18 cellular contexts compared by ENCODE assay signal in the genomic region with DNA sequence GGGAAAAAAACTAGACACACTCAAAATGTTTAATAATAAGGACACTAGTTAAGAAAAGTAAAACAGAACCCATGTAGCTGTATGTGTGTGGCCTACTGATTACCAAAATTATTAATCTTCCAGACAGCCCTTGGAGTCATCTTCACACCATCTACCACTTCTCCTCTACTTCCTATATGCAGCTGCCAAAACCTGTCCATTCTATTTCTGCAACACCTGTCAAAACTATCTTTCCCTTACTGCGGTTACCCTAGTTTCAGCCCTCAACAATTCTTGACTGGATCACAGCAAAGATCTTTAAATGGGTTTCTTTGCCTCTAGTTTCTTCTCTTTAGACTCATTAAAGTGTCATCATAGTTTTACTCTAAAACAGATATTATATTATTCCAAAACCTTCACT.
A peak's percentile ranks its signal among the peaks of the same experiment; 100 is the strongest.
DNase-seq lines count a peak whose midpoint lies in the region; ATAC-seq lines count a peak whose summit lies in the region.
"Had no signal": no experiment of that assay in that cellular context is flagged by ENCODE, and none has a peak within 500 bp of the region (broad histone marks: within the 10 kb centered on the region; RNA-seq: fewer than 3 reads in every experiment).

No MANE protein-coding gene starts in this region.

- CTCF ChIA-PET in T-cell (lab: Charles Lee): interaction anchor here in 1 of 2 donors (1.0 kb wide), 1 partner anchor 1761 kb away, joined by 7 read pairs; no protein-coding TSS in a partner anchor

- ATAC-seq in activated naive CD8-positive, alpha-beta T cell treated with anti-CD3 and anti-CD28 coated beads, Interleukin-2, amount 50 U/mL, for 24 hours: no peak
- ATAC-seq in HG02798 (IDR thresholded peaks at IDR 0.05; ENCODE audit: poor library complexity, unreplicated experiment) (peak; percentile 57), T-cell (replicated peaks in 1 of 4) (no peak), esophagus mucosa (no peak), GM21529 (IDR thresholded peaks at IDR 0.05; ENCODE audit: unreplicated experiment) (no peak)
- ATAC-seq in stimulated activated effector memory CD8-positive, alpha-beta T cell treated with anti-CD3 and anti-CD28 coated beads, Interleukin-12 subunit alpha, Interleukin-12 subunit beta, amount 100 ng/mL, for 72 hours: peak; percentile 64
- ATAC-seq: activated CD8-positive, alpha-beta memory T cell treated with anti-CD3 and anti-CD28 coated beads, Interleukin-2, amount 10 ng/mL, durations not matched to agents 7 days and 5 days; body of pancreas; lower lobe of right lung; WTC11 had no signal

- H3K27me3 Mint-ChIP-seq in activated naive CD8-positive, alpha-beta T cell: no peaks in the 10 kb centered on the region
- H3K27me3 Mint-ChIP-seq in activated naive CD8-positive, alpha-beta T cell treated with anti-CD3 and anti-CD28 coated beads, Interleukin-2, amount 50 U/mL, for 24 hours: no peaks in the 10 kb centered on the region
- peaks cover 0 to 17% of the 10 kb centered on the region in 2 donors for H3K27me3 Mint-ChIP-seq in T-cell
- H3K27me3 Mint-ChIP-seq: activated CD8-positive, alpha-beta memory T cell treated with anti-CD3 and anti-CD28 coated beads, Interleukin-2, amount 10 ng/mL, durations not matched to agents 7 days and 5 days had no signal

- POLR2A ChIA-PET in T-cell (lab: Charles Lee): no interaction called here

- peak overlapping the region; percentile 61 for H3K27ac Mint-ChIP-seq in activated naive CD8-positive, alpha-beta T cell
- H3K27ac Mint-ChIP-seq in activated naive CD8-positive, alpha-beta T cell treated with anti-CD3 and anti-CD28 coated beads, Interleukin-2, amount 50 U/mL, for 24 hours: no peak overlapping the region
- H3K27ac Mint-ChIP-seq in T-cell: peak overlapping the region; percentile 5 to 61
- peak overlapping the region; percentile 74 for H3K27ac Mint-ChIP-seq in stimulated activated effector memory CD8-positive, alpha-beta T cell treated with anti-CD3 and anti-CD28 coated beads, Interleukin-12 subunit alpha, Interleukin-12 subunit beta, amount 100 ng/mL, for 72 hours
- H3K27ac Mint-ChIP-seq: WTC11 had no signal

- H3K9me3 Mint-ChIP-seq in activated naive CD8-positive, alpha-beta T cell (ENCODE audit: low read depth): no peaks in the 10 kb centered on the region
- H3K9me3 Mint-ChIP-seq in activated naive CD8-positive, alpha-beta T cell treated with anti-CD3 and anti-CD28 coated beads, Interleukin-2, amount 50 U/mL, for 24 hours: no peaks in the 10 kb centered on the region
- peaks cover 0 to 4% (median 0%) of the 10 kb centered on the region in 3 donors for H3K9me3 Mint-ChIP-seq in T-cell
- no peaks in the 10 kb centered on the region for H3K9me3 Mint-ChIP-seq in stimulated activated effector memory CD8-positive, alpha-beta T cell treated with anti-CD3 and anti-CD28 coated beads, Interleukin-12 subunit alpha, Interleukin-12 subunit beta, amount 100 ng/mL, for 72 hours

- DNase-seq in activated naive CD8-positive, alpha-beta T cell treated with anti-CD3 and anti-CD28 coated beads, Interleukin-2, amount 50 U/mL, for 24 hours: no peak
- DNase-seq in T-cell: no peak
- DNase-seq in stimulated activated effector memory CD8-positive, alpha-beta T cell treated with anti-CD3 and anti-CD28 coated beads, Interleukin-12 subunit alpha, Interleukin-12 subunit beta, amount 100 ng/mL, for 72 hours (ENCODE audit: low spot score in 2 of 2): no peak
- no peak for DNase-seq in OCI-M2 (lab: John Stamatoyannopoulos, UW; ENCODE audit: unreplicated experiment)
- DNase-seq: activated CD8-positive, alpha-beta memory T cell treated with anti-CD3 and anti-CD28 coated beads, Interleukin-2, amount 10 ng/mL, durations not matched to agents 7 days and 5 days; activated naive CD4-positive, alpha-beta T cell; body of pancreas; colonic mucosa; DMS79 treated with DMSO at 0.1 percent for 48 hours; lower lobe of right lung; NCI-H187; NK-92 treated with Interleukin-12 subunit alpha and Interleukin-12 subunit beta, amount 100 ng/mL, for 24 hours; stimulated activated CD4-positive, alpha-beta T cell treated with anti-CD3 and anti-CD28 coated beads, Interleukin-1b, Interleukin-23, amount 100 ng/mL, for 48 hours had no signal

- H3K4me3 Mint-ChIP-seq in activated naive CD8-positive, alpha-beta T cell: no peak overlapping the region
- no peak overlapping the region for H3K4me3 Mint-ChIP-seq in activated naive CD8-positive, alpha-beta T cell treated with anti-CD3 and anti-CD28 coated beads, Interleukin-2, amount 50 U/mL, for 24 hours
- no peak overlapping the region for H3K4me3 Mint-ChIP-seq in T-cell
- no peak overlapping the region for H3K4me3 Mint-ChIP-seq in stimulated activated effector memory CD8-positive, alpha-beta T cell treated with anti-CD3 and anti-CD28 coated beads, Interleukin-12 subunit alpha, Interleukin-12 subunit beta, amount 100 ng/mL, for 72 hours
- H3K4me3 Mint-ChIP-seq: activated CD8-positive, alpha-beta memory T cell treated with anti-CD3 and anti-CD28 coated beads, Interleukin-2, amount 10 ng/mL, durations not matched to agents 7 days and 5 days; WTC11 had no signal

- H3K4me1 Mint-ChIP-seq in activated naive CD8-positive, alpha-beta T cell (ENCODE audit: low read depth): peaks cover 43% of the 10 kb centered on the region
- H3K4me1 Mint-ChIP-seq in activated naive CD8-positive, alpha-beta T cell treated with anti-CD3 and anti-CD28 coated beads, Interleukin-2, amount 50 U/mL, for 24 hours: peaks cover 39% of the 10 kb centered on the region
- peaks cover 27 to 52% (median 38%) of the 10 kb centered on the region in 3 donors for H3K4me1 Mint-ChIP-seq in T-cell
- peaks cover 29% of the 10 kb centered on the region for H3K4me1 Mint-ChIP-seq in stimulated activated effector memory CD8-positive, alpha-beta T cell treated with anti-CD3 and anti-CD28 coated beads, Interleukin-12 subunit alpha, Interleukin-12 subunit beta, amount 100 ng/mL, for 72 hours

- peaks cover 2% of the 10 kb centered on the region for H3K36me3 Mint-ChIP-seq in activated naive CD8-positive, alpha-beta T cell
- peaks cover 7% of the 10 kb centered on the region for H3K36me3 Mint-ChIP-seq in activated naive CD8-positive, alpha-beta T cell treated with anti-CD3 and anti-CD28 coated beads, Interleukin-2, amount 50 U/mL, for 24 hours (ENCODE audit: low read depth)
- peaks cover 9% of the 10 kb centered on the region for H3K36me3 Mint-ChIP-seq in T-cell
- peaks cover 5% of the 10 kb centered on the region for H3K36me3 Mint-ChIP-seq in stimulated activated effector memory CD8-positive, alpha-beta T cell treated with anti-CD3 and anti-CD28 coated beads, Interleukin-12 subunit alpha, Interleukin-12 subunit beta, amount 100 ng/mL, for 72 hours

Comparison
In these comparisons a context has a peak if more than half of its experiments do, and no peak if none do; other contexts are left out.
1. ATAC-seq: peak in HG02798 (single experiment) and stimulated activated effector memory CD8-positive, alpha-beta T cell treated with anti-CD3 and anti-CD28 coated beads, Interleukin-12 subunit alpha, Interleukin-12 subunit beta, amount 100 ng/mL, for 72 hours (single experiment); none in activated naive CD8-positive, alpha-beta T cell treated with anti-CD3 and anti-CD28 coated beads, Interleukin-2, amount 50 U/mL, for 24 hours (single experiment), T-cell (0 of 4), esophagus mucosa (single experiment) and GM21529 (single experiment).